Comparison of ENCODE assay signal across 1 cellular context in the genomic region with DNA sequence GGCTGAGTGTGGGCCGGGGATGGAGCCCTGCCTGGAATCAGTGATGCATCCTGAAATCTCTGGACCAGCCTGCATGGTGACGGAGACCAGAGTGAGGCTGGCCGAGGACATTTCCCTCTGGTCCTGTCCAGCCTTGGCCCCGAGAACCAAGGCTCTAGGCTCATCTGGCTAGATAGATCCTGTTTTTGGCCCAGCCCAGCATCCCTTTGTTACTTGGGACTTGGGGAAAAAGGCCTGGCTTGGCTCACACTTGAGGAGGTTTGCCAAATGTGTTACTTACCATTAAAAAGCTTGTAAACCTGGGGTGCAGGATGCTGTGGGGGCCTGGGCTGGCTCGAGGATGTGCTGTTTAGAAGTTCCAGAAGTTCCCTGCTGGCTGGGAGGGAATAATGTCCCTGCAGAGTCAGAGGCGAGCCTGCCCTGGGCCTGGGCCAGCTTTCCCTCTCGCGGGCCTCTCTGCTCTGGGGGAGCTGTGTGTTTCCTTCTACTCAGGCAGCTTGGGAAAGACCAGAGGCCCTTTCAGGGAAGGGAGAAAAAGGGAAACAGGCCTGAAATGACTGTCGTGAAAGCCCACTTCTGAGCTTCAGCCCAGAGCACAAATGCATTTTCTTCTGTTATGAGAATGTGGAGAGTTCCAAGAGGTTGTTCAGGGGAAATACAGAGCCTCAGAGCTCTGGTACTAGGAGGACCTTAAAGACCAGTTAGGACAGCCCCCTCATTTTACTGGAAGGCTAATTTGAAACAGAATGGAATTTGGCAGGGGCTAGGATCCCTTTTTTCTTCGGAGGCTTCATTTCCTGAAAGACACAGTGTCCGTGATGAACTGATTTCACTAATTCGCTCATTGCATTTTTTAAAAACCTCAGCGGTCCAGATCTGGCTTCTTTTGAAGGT.
A peak's percentile ranks its signal among the peaks of the same experiment; 100 is the strongest.
TF ChIP-seq lines count a peak whose summit lies in the region.

No MANE protein-coding gene starts in this region.

TF ChIP-seq in HepG2, 621 proteins besides CTCF, POLR2A, EP300 and RAD21 (continued from another document and continues in another):
- TF ChIP-seq, protein P1, sequence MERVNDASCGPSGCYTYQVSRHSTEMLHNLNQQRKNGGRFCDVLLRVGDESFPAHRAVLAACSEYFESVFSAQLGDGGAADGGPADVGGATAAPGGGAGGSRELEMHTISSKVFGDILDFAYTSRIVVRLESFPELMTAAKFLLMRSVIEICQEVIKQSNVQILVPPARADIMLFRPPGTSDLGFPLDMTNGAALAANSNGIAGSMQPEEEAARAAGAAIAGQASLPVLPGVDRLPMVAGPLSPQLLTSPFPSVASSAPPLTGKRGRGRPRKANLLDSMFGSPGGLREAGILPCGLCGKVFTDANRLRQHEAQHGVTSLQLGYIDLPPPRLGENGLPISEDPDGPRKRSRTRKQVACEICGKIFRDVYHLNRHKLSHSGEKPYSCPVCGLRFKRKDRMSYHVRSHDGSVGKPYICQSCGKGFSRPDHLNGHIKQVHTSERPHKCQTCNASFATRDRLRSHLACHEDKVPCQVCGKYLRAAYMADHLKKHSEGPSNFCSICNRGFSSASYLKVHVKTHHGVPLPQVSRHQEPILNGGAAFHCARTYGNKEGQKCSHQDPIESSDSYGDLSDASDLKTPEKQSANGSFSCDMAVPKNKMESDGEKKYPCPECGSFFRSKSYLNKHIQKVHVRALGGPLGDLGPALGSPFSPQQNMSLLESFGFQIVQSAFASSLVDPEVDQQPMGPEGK (CRISPR knock-in tag; IDR thresholded peaks at IDR 0.05): 0 out of 2 replicates have a peak, but pooled peaks have one; percentile 25
- no peak for TF ChIP-seq ZNF841 (CRISPR knock-in tag; IDR thresholded peaks at IDR 0.05; ENCODE audit: borderline replicate concordance)
- TF ChIP-seq, protein P2, sequence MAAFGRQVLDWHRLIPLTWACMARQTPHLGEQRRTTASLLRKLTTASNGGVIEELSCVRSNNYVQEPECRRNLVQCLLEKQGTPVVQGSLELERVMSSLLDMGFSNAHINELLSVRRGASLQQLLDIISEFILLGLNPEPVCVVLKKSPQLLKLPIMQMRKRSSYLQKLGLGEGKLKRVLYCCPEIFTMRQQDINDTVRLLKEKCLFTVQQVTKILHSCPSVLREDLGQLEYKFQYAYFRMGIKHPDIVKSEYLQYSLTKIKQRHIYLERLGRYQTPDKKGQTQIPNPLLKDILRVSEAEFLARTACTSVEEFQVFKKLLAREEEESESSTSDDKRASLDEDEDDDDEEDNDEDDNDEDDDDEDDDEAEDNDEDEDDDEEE (CRISPR knock-in tag; IDR thresholded peaks at IDR 0.05): no peak
- TF ChIP-seq POGZ (CRISPR knock-in tag; IDR thresholded peaks at IDR 0.05): no peak
- TF ChIP-seq TOPORS (CRISPR knock-in tag; IDR thresholded peaks at IDR 0.05): no peak
- no peak for TF ChIP-seq HNF4G (IDR thresholded peaks at IDR 0.05; ENCODE audit: borderline replicate concordance, low read depth, low read length)
- TF ChIP-seq HNF4G (CRISPR knock-in tag; IDR thresholded peaks at IDR 0.05; ENCODE audit: borderline replicate concordance, low read depth): no peak
- TF ChIP-seq ZNF350 (CRISPR knock-in tag; IDR thresholded peaks at IDR 0.05; ENCODE audit: borderline replicate concordance, low read depth): no peak
- TF ChIP-seq ZNF619 (CRISPR knock-in tag; IDR thresholded peaks at IDR 0.05): no peak
- TF ChIP-seq, protein P3, sequence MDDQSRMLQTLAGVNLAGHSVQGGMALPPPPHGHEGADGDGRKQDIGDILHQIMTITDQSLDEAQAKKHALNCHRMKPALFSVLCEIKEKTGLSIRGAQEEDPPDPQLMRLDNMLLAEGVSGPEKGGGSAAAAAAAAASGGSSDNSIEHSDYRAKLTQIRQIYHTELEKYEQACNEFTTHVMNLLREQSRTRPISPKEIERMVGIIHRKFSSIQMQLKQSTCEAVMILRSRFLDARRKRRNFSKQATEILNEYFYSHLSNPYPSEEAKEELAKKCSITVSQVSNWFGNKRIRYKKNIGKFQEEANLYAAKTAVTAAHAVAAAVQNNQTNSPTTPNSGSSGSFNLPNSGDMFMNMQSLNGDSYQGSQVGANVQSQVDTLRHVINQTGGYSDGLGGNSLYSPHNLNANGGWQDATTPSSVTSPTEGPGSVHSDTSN (CRISPR knock-in tag; IDR thresholded peaks at IDR 0.05; ENCODE audit: borderline replicate concordance): no peak
- TF ChIP-seq ZNF709 (CRISPR knock-in tag; IDR thresholded peaks at IDR 0.05): no peak
- TF ChIP-seq ZNF781 (CRISPR knock-in tag; IDR thresholded peaks at IDR 0.05; ENCODE audit: borderline replicate concordance, not compliant biosample characterization): no peak
- TF ChIP-seq GATAD1 (CRISPR knock-in tag; IDR thresholded peaks at IDR 0.05): no peak
- TF ChIP-seq KDM5A (IDR thresholded peaks at IDR 0.05; ENCODE audit: borderline replicate concordance, low read length): no peak
- no peak for TF ChIP-seq SMARCC2 (IDR thresholded peaks at IDR 0.05)
- TF ChIP-seq, protein P4, sequence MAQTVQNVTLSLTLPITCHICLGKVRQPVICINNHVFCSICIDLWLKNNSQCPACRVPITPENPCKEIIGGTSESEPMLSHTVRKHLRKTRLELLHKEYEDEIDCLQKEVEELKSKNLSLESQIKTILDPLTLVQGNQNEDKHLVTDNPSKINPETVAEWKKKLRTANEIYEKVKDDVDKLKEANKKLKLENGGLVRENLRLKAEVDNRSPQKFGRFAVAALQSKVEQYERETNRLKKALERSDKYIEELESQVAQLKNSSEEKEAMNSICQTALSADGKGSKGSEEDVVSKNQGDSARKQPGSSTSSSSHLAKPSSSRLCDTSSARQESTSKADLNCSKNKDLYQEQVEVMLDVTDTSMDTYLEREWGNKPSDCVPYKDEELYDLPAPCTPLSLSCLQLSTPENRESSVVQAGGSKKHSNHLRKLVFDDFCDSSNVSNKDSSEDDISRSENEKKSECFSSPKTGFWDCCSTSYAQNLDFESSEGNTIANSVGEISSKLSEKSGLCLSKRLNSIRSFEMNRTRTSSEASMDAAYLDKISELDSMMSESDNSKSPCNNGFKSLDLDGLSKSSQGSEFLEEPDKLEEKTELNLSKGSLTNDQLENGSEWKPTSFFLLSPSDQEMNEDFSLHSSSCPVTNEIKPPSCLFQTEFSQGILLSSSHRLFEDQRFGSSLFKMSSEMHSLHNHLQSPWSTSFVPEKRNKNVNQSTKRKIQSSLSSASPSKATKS (CRISPR knock-in tag; IDR thresholded peaks at IDR 0.05): no peak
- TF ChIP-seq ZNF672 (CRISPR knock-in tag; IDR thresholded peaks at IDR 0.05): no peak
- no peak for TF ChIP-seq ZFP36L1 (CRISPR knock-in tag; IDR thresholded peaks at IDR 0.05)
- TF ChIP-seq, protein P5, sequence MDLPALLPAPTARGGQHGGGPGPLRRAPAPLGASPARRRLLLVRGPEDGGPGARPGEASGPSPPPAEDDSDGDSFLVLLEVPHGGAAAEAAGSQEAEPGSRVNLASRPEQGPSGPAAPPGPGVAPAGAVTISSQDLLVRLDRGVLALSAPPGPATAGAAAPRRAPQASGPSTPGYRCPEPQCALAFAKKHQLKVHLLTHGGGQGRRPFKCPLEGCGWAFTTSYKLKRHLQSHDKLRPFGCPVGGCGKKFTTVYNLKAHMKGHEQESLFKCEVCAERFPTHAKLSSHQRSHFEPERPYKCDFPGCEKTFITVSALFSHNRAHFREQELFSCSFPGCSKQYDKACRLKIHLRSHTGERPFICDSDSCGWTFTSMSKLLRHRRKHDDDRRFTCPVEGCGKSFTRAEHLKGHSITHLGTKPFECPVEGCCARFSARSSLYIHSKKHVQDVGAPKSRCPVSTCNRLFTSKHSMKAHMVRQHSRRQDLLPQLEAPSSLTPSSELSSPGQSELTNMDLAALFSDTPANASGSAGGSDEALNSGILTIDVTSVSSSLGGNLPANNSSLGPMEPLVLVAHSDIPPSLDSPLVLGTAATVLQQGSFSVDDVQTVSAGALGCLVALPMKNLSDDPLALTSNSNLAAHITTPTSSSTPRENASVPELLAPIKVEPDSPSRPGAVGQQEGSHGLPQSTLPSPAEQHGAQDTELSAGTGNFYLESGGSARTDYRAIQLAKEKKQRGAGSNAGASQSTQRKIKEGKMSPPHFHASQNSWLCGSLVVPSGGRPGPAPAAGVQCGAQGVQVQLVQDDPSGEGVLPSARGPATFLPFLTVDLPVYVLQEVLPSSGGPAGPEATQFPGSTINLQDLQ (CRISPR knock-in tag; IDR thresholded peaks at IDR 0.05): no peak
- TF ChIP-seq DR1 (CRISPR knock-in tag; IDR thresholded peaks at IDR 0.05): no peak
- TF ChIP-seq MAFG (CRISPR knock-in tag; IDR thresholded peaks at IDR 0.05): no peak
- TF ChIP-seq ZNF138 (CRISPR knock-in tag; IDR thresholded peaks at IDR 0.05; ENCODE audit: low read depth): no peak
- no peak for TF ChIP-seq ZNF232 (CRISPR knock-in tag; IDR thresholded peaks at IDR 0.05; ENCODE audit: borderline replicate concordance)
- no peak for TF ChIP-seq SATB2 (CRISPR knock-in tag; IDR thresholded peaks at IDR 0.05)
- no peak for TF ChIP-seq HNRNPH1 (optimal IDR thresholded peaks at IDR 0.05; ENCODE audit: low read depth, low read length)
- no peak for TF ChIP-seq KDM5B (CRISPR knock-in tag; IDR thresholded peaks at IDR 0.05; ENCODE audit: borderline replicate concordance)
- TF ChIP-seq ZNF850 (CRISPR knock-in tag; conservative IDR thresholded peaks at IDR 0.05): no peak
- no peak for TF ChIP-seq ARNT2 (CRISPR knock-in tag; IDR thresholded peaks at IDR 0.05; ENCODE audit: low read depth)
- no peak for TF ChIP-seq MEIS2 (CRISPR knock-in tag; IDR thresholded peaks at IDR 0.05)
- no peak for TF ChIP-seq ZNF432 (CRISPR knock-in tag; IDR thresholded peaks at IDR 0.05; ENCODE audit: borderline replicate concordance)
- no peak for TF ChIP-seq FOXK2 (IDR thresholded peaks at IDR 0.05)
- no peak for TF ChIP-seq ZNF180 (CRISPR knock-in tag; IDR thresholded peaks at IDR 0.05; ENCODE audit: borderline replicate concordance, low read depth)
- TF ChIP-seq ZNF101 (CRISPR knock-in tag; IDR thresholded peaks at IDR 0.05; ENCODE audit: borderline replicate concordance, low read depth): no peak
- TF ChIP-seq, protein P6, sequence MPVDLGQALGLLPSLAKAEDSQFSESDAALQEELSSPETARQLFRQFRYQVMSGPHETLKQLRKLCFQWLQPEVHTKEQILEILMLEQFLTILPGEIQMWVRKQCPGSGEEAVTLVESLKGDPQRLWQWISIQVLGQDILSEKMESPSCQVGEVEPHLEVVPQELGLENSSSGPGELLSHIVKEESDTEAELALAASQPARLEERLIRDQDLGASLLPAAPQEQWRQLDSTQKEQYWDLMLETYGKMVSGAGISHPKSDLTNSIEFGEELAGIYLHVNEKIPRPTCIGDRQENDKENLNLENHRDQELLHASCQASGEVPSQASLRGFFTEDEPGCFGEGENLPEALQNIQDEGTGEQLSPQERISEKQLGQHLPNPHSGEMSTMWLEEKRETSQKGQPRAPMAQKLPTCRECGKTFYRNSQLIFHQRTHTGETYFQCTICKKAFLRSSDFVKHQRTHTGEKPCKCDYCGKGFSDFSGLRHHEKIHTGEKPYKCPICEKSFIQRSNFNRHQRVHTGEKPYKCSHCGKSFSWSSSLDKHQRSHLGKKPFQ (CRISPR knock-in tag; IDR thresholded peaks at IDR 0.05; ENCODE audit: insufficient replicate concordance): no peak
- TF ChIP-seq ZNF83 (CRISPR knock-in tag; IDR thresholded peaks at IDR 0.05; ENCODE audit: borderline replicate concordance): no peak
- TF ChIP-seq, protein P7, sequence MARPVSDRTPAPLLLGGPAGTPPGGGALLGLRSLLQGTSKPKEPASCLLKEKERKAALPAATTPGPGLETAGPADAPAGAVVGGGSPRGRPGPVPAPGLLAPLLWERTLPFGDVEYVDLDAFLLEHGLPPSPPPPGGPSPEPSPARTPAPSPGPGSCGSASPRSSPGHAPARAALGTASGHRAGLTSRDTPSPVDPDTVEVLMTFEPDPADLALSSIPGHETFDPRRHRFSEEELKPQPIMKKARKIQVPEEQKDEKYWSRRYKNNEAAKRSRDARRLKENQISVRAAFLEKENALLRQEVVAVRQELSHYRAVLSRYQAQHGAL (CRISPR knock-in tag; IDR thresholded peaks at IDR 0.05; ENCODE audit: not compliant biosample characterization): no peak
- TF ChIP-seq ZKSCAN8 (CRISPR knock-in tag; IDR thresholded peaks at IDR 0.05; ENCODE audit: borderline replicate concordance): no peak
- TF ChIP-seq SMYD3 (CRISPR knock-in tag; IDR thresholded peaks at IDR 0.05): no peak
- TF ChIP-seq SIN3B (IDR thresholded peaks at IDR 0.05; ENCODE audit: low read length): no peak
- TF ChIP-seq ZNF136 (CRISPR knock-in tag; IDR thresholded peaks at IDR 0.05; ENCODE audit: low read depth): no peak
- no peak for TF ChIP-seq ZNF562 (CRISPR knock-in tag; IDR thresholded peaks at IDR 0.05; ENCODE audit: borderline replicate concordance)
- TF ChIP-seq, protein P8, sequence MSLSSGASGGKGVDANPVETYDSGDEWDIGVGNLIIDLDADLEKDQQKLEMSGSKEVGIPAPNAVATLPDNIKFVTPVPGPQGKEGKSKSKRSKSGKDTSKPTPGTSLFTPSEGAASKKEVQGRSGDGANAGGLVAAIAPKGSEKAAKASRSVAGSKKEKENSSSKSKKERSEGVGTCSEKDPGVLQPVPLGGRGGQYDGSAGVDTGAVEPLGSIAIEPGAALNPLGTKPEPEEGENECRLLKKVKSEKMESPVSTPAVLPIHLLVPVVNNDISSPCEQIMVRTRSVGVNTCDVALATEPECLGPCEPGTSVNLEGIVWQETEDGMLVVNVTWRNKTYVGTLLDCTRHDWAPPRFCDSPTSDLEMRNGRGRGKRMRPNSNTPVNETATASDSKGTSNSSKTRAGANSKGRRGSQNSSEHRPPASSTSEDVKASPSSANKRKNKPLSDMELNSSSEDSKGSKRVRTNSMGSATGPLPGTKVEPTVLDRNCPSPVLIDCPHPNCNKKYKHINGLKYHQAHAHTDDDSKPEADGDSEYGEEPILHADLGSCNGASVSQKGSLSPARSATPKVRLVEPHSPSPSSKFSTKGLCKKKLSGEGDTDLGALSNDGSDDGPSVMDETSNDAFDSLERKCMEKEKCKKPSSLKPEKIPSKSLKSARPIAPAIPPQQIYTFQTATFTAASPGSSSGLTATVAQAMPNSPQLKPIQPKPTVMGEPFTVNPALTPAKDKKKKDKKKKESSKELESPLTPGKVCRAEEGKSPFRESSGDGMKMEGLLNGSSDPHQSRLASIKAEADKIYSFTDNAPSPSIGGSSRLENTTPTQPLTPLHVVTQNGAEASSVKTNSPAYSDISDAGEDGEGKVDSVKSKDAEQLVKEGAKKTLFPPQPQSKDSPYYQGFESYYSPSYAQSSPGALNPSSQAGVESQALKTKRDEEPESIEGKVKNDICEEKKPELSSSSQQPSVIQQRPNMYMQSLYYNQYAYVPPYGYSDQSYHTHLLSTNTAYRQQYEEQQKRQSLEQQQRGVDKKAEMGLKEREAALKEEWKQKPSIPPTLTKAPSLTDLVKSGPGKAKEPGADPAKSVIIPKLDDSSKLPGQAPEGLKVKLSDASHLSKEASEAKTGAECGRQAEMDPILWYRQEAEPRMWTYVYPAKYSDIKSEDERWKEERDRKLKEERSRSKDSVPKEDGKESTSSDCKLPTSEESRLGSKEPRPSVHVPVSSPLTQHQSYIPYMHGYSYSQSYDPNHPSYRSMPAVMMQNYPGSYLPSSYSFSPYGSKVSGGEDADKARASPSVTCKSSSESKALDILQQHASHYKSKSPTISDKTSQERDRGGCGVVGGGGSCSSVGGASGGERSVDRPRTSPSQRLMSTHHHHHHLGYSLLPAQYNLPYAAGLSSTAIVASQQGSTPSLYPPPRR (CRISPR knock-in tag; IDR thresholded peaks at IDR 0.05; ENCODE audit: borderline replicate concordance): no peak
